Comparison of ENCODE assay signal across 27 cellular contexts in the genomic region with DNA sequence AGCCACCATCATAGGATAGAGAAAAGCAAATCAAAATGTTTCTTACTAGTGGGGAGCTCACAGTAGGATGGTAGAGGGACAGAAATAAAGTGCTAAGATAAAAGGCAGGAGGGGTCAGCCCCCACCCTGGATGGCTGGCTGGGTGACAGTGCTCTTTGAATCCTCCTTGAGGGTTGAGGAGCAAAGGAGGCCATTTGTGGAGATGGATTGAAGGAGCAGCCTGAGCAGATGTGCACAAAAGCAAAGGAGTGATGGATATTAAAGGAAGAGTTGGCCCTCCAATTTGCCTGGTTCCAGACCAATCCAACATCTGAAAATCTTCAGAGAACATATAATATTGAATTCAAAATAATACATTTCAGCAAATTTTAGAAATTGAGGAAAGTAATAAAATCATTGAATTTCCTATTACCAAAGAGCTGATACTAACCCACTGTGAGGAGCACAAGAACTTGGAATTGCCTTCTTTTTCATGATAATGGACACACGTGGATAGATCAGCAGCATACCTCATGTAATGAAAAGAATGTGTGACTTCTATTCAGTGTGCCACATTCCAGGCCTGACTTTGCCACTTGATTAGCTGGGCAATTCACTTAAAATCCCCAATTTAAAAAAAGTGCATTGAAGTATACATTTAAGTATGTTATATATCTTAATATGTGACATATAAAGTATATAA.
"Had no signal": no experiment of that assay in that cellular context is flagged by ENCODE, and none has a peak within 500 bp of the region (broad histone marks: within the 10 kb centered on the region; RNA-seq: fewer than 3 reads in every experiment).

No MANE protein-coding gene starts in this region.

- H3K4me3 ChIP-seq: esophagus muscularis mucosa, left ventricle myocardium inferior, lung, psoas muscle, sigmoid colon, vagina had no signal

- H3K9me3 ChIP-seq: psoas muscle, sigmoid colon, vagina had no signal

- H3K36me3 ChIP-seq: brain microvascular endothelial cell, esophagus muscularis mucosa, left ventricle myocardium inferior, sigmoid colon, vagina had no signal

- DNase-seq: activated B cell treated with CpG ODN at 0.5 μM for 24 hours; activated CD4-positive, alpha-beta T cell treated with anti-CD3 and anti-CD28 coated beads, Interleukin-2, amount 50 U/mL, for 1 hour; activated CD8-positive, alpha-beta T cell treated with anti-CD3 and anti-CD28 coated beads for 36 hours; activated gamma-delta T cell treated with Interleukin-2 at 50 U/mL for 16 hours; activated naive CD4-positive, alpha-beta T cell treated with anti-CD3 and anti-CD28 coated beads, Interleukin-2, amount 50 U/mL, for 16 hours; activated T-cell treated with anti-CD3 and anti-CD28 coated beads, Interleukin-2, amount 50 U/mL, for 4 hours; amniotic stem cell; brain microvascular endothelial cell; caudate nucleus; cortex of kidney; foreskin keratinocyte; islet precursor cell; left ventricle myocardium inferior; naive B cell; nephron progenitor cell; nucleus accumbens; psoas muscle; sigmoid colon; small intestine; stimulated activated CD4-positive, alpha-beta T cell treated with anti-CD3 and anti-CD28 coated beads, Interleukin-4, amount 100 ng/mL, for 24 hours; stimulated activated naive CD8-positive, alpha-beta T cell treated with anti-CD3 and anti-CD28 coated beads, Interleukin-15, amount 100 ng/mL, for 72 hours; substantia nigra; T-helper 2 cell had no signal

- H3K27ac ChIP-seq: brain microvascular endothelial cell, esophagus muscularis mucosa, foreskin keratinocyte, left ventricle myocardium inferior, parathyroid adenoma, psoas muscle, sigmoid colon, vagina had no signal

- H3K4me1 ChIP-seq: esophagus muscularis mucosa, foreskin keratinocyte, left ventricle myocardium inferior, parathyroid adenoma, psoas muscle, sigmoid colon, vagina had no signal

- H3K9ac ChIP-seq: parathyroid adenoma had no signal

- H3K27me3 ChIP-seq: brain microvascular endothelial cell, esophagus muscularis mucosa, sigmoid colon, vagina had no signal
